In the genomic region with DNA sequence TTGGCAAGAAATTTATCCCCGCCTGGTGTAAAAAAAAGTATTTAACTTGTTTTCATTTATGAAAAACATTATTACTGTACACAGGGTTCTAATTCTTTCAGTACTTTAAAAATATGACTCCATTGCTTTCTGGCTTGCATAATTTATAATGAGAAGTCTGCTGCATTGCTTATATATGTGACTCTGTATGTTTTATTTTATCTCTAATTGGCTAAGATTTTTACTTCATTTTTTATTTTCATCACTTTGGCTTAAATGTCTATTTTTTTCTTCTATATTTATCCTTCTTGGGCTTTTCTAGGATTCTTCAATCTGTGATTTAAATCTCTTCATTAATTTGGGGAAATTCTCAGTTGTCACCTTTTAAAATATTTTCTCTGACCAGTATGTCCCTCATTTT, we compare ENCODE assay signal across 2 cellular contexts.
TF ChIP-seq lines count a peak whose summit lies in the region.

No MANE protein-coding gene starts in this region.

TF ChIP-seq in HCT116, 20 proteins besides CTCF, POLR2A, EP300 and RAD21 (continued from another document):
- no peak for TF ChIP-seq ELF1 (IDR thresholded peaks at IDR 0.05; ENCODE audit: borderline replicate concordance, low read depth)
- TF ChIP-seq, protein P1, sequence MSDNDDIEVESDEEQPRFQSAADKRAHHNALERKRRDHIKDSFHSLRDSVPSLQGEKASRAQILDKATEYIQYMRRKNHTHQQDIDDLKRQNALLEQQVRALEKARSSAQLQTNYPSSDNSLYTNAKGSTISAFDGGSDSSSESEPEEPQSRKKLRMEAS (IDR thresholded peaks at IDR 0.05), result no peak
TF ChIP-seq in HCT116: peak in this region for 1.

TF ChIP-seq in K562, 482 proteins besides CTCF, POLR2A, EP300 and RAD21 (continued from another document and continues in another):
- TF ChIP-seq, protein P2, sequence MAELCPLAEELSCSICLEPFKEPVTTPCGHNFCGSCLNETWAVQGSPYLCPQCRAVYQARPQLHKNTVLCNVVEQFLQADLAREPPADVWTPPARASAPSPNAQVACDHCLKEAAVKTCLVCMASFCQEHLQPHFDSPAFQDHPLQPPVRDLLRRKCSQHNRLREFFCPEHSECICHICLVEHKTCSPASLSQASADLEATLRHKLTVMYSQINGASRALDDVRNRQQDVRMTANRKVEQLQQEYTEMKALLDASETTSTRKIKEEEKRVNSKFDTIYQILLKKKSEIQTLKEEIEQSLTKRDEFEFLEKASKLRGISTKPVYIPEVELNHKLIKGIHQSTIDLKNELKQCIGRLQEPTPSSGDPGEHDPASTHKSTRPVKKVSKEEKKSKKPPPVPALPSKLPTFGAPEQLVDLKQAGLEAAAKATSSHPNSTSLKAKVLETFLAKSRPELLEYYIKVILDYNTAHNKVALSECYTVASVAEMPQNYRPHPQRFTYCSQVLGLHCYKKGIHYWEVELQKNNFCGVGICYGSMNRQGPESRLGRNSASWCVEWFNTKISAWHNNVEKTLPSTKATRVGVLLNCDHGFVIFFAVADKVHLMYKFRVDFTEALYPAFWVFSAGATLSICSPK (IDR thresholded peaks at IDR 0.05; ENCODE audit: borderline replicate concordance), result no peak
- TF ChIP-seq CC2D1A (IDR thresholded peaks at IDR 0.05) (no peak), SIN3B (IDR thresholded peaks at IDR 0.05; ENCODE audit: low read depth) (no peak), NR2C1 (IDR thresholded peaks at IDR 0.05) (no peak), NR2C1 (tag; IDR thresholded peaks at IDR 0.05) (no peak), MEF2A (IDR thresholded peaks at IDR 0.05; ENCODE audit: control insufficient read depth, low read depth, low read length) (no peak), TAF7 (tag; IDR thresholded peaks at IDR 0.05) (no peak), YBX1 (IDR thresholded peaks at IDR 0.05) (no peak), SMARCA5 (IDR thresholded peaks at IDR 0.05) (0 out of 2 replicates have a peak, but pooled peaks have one; percentile 51), RB1 (IDR thresholded peaks at IDR 0.05; ENCODE audit: low read depth) (no peak), ZNF57 (CRISPR knock-in tag; IDR thresholded peaks at IDR 0.05) (no peak), ZNF197 (CRISPR knock-in tag; IDR thresholded peaks at IDR 0.05; ENCODE audit: low read depth) (no peak), NR3C1 (CRISPR knock-in tag; IDR thresholded peaks at IDR 0.05) (no peak), PRMT5 (CRISPR knock-in tag; IDR thresholded peaks at IDR 0.05) (no peak), TRIM24 (IDR thresholded peaks at IDR 0.05) (peak; percentile 74 to 91), FOXM1 (IDR thresholded peaks at IDR 0.05; ENCODE audit: low read depth) (0 out of 2 replicates have a peak, but pooled peaks have one; percentile 15), FOXM1 (CRISPR knock-in tag; IDR thresholded peaks at IDR 0.05; ENCODE audit: low read depth) (no peak), CBX5 (IDR thresholded peaks at IDR 0.05; ENCODE audit: borderline replicate concordance, low read depth) (peak; percentile 84; the same call in 1 of the 2 replicates), ZNF134 (CRISPR knock-in tag; conservative IDR thresholded peaks at IDR 0.05) (no peak), HDAC1 (IDR thresholded peaks at IDR 0.05) (0 out of 4 replicates have a peak, but pooled peaks of 1 of the 2 experiments have one; percentile 70), ZNF274 (IDR thresholded peaks at IDR 0.05; ENCODE audit: borderline replicate concordance, low read depth, low read length) (no peak), TRIM28 (IDR thresholded peaks at IDR 0.05) (peak; percentile 98), EP400 (IDR thresholded peaks at IDR 0.05) (peak; percentile 31; the same call in 1 of the 2 replicates), SNIP1 (IDR thresholded peaks at IDR 0.05; ENCODE audit: low read depth) (no peak), ARNT (IDR thresholded peaks at IDR 0.05) (peak in 1 of 2 experiments; percentile 51; a peak in 1 of 4 replicates), BACH1 (tag; IDR thresholded peaks at IDR 0.05) (no peak)
- TF ChIP-seq, protein P3, sequence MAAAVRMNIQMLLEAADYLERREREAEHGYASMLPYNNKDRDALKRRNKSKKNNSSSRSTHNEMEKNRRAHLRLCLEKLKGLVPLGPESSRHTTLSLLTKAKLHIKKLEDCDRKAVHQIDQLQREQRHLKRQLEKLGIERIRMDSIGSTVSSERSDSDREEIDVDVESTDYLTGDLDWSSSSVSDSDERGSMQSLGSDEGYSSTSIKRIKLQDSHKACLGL (CRISPR knock-in tag; IDR thresholded peaks at IDR 0.05; ENCODE audit: borderline replicate concordance, poor library complexity, severe bottlenecking), result no peak
- TF ChIP-seq, protein P4, sequence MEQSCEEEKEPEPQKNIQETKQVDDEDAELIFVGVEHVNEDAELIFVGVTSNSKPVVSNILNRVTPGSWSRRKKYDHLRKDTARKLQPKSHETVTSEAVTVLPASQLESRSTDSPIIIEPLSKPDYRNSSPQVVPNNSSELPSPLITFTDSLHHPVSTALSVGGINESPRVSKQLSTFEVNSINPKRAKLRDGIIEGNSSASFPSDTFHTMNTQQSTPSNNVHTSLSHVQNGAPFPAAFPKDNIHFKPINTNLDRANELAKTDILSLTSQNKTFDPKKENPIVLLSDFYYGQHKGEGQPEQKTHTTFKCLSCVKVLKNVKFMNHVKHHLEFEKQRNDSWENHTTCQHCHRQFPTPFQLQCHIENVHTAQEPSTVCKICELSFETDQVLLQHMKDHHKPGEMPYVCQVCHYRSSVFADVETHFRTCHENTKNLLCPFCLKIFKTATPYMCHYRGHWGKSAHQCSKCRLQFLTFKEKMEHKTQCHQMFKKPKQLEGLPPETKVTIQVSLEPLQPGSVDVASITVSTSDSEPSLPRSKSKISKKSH (CRISPR knock-in tag; IDR thresholded peaks at IDR 0.05), result peak; percentile 79
- TF ChIP-seq, protein P5, sequence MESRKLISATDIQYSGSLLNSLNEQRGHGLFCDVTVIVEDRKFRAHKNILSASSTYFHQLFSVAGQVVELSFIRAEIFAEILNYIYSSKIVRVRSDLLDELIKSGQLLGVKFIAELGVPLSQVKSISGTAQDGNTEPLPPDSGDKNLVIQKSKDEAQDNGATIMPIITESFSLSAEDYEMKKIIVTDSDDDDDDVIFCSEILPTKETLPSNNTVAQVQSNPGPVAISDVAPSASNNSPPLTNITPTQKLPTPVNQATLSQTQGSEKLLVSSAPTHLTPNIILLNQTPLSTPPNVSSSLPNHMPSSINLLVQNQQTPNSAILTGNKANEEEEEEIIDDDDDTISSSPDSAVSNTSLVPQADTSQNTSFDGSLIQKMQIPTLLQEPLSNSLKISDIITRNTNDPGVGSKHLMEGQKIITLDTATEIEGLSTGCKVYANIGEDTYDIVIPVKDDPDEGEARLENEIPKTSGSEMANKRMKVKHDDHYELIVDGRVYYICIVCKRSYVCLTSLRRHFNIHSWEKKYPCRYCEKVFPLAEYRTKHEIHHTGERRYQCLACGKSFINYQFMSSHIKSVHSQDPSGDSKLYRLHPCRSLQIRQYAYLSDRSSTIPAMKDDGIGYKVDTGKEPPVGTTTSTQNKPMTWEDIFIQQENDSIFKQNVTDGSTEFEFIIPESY (CRISPR knock-in tag; IDR thresholded peaks at IDR 0.05), result no peak
- TF ChIP-seq, protein P6, sequence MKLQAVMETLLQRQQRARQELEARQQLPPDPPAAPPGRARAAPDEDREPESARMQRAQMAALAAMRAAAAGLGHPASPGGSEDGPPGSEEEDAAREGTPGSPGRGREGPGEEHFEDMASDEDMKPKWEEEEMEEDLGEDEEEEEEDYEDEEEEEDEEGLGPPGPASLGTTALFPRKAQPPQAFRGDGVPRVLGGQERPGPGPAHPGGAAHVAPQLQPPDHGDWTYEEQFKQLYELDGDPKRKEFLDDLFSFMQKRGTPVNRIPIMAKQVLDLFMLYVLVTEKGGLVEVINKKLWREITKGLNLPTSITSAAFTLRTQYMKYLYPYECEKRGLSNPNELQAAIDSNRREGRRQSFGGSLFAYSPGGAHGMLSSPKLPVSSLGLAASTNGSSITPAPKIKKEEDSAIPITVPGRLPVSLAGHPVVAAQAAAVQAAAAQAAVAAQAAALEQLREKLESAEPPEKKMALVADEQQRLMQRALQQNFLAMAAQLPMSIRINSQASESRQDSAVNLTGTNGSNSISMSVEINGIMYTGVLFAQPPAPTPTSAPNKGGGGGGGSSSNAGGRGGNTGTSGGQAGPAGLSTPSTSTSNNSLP (IDR thresholded peaks at IDR 0.05; ENCODE audit: borderline replicate concordance, low read depth, low read length), result peak; percentile 39; the same call in 1 of the 2 replicates
- TF ChIP-seq, protein P7, sequence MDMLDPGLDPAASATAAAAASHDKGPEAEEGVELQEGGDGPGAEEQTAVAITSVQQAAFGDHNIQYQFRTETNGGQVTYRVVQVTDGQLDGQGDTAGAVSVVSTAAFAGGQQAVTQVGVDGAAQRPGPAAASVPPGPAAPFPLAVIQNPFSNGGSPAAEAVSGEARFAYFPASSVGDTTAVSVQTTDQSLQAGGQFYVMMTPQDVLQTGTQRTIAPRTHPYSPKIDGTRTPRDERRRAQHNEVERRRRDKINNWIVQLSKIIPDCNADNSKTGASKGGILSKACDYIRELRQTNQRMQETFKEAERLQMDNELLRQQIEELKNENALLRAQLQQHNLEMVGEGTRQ (CRISPR knock-in tag; IDR thresholded peaks at IDR 0.05), result no peak
- TF ChIP-seq, protein P8, sequence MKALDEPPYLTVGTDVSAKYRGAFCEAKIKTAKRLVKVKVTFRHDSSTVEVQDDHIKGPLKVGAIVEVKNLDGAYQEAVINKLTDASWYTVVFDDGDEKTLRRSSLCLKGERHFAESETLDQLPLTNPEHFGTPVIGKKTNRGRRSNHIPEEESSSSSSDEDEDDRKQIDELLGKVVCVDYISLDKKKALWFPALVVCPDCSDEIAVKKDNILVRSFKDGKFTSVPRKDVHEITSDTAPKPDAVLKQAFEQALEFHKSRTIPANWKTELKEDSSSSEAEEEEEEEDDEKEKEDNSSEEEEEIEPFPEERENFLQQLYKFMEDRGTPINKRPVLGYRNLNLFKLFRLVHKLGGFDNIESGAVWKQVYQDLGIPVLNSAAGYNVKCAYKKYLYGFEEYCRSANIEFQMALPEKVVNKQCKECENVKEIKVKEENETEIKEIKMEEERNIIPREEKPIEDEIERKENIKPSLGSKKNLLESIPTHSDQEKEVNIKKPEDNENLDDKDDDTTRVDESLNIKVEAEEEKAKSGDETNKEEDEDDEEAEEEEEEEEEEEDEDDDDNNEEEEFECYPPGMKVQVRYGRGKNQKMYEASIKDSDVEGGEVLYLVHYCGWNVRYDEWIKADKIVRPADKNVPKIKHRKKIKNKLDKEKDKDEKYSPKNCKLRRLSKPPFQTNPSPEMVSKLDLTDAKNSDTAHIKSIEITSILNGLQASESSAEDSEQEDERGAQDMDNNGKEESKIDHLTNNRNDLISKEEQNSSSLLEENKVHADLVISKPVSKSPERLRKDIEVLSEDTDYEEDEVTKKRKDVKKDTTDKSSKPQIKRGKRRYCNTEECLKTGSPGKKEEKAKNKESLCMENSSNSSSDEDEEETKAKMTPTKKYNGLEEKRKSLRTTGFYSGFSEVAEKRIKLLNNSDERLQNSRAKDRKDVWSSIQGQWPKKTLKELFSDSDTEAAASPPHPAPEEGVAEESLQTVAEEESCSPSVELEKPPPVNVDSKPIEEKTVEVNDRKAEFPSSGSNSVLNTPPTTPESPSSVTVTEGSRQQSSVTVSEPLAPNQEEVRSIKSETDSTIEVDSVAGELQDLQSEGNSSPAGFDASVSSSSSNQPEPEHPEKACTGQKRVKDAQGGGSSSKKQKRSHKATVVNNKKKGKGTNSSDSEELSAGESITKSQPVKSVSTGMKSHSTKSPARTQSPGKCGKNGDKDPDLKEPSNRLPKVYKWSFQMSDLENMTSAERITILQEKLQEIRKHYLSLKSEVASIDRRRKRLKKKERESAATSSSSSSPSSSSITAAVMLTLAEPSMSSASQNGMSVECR (CRISPR knock-in tag; IDR thresholded peaks at IDR 0.05), result no peak
- TF ChIP-seq, protein P9, sequence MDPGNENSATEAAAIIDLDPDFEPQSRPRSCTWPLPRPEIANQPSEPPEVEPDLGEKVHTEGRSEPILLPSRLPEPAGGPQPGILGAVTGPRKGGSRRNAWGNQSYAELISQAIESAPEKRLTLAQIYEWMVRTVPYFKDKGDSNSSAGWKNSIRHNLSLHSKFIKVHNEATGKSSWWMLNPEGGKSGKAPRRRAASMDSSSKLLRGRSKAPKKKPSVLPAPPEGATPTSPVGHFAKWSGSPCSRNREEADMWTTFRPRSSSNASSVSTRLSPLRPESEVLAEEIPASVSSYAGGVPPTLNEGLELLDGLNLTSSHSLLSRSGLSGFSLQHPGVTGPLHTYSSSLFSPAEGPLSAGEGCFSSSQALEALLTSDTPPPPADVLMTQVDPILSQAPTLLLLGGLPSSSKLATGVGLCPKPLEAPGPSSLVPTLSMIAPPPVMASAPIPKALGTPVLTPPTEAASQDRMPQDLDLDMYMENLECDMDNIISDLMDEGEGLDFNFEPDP (CRISPR knock-in tag; IDR thresholded peaks at IDR 0.05), result no peak
- TF ChIP-seq, protein P10, sequence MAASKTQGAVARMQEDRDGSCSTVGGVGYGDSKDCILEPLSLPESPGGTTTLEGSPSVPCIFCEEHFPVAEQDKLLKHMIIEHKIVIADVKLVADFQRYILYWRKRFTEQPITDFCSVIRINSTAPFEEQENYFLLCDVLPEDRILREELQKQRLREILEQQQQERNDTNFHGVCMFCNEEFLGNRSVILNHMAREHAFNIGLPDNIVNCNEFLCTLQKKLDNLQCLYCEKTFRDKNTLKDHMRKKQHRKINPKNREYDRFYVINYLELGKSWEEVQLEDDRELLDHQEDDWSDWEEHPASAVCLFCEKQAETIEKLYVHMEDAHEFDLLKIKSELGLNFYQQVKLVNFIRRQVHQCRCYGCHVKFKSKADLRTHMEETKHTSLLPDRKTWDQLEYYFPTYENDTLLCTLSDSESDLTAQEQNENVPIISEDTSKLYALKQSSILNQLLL (CRISPR knock-in tag; IDR thresholded peaks at IDR 0.05; ENCODE audit: borderline replicate concordance), result no peak
- TF ChIP-seq, protein P11, sequence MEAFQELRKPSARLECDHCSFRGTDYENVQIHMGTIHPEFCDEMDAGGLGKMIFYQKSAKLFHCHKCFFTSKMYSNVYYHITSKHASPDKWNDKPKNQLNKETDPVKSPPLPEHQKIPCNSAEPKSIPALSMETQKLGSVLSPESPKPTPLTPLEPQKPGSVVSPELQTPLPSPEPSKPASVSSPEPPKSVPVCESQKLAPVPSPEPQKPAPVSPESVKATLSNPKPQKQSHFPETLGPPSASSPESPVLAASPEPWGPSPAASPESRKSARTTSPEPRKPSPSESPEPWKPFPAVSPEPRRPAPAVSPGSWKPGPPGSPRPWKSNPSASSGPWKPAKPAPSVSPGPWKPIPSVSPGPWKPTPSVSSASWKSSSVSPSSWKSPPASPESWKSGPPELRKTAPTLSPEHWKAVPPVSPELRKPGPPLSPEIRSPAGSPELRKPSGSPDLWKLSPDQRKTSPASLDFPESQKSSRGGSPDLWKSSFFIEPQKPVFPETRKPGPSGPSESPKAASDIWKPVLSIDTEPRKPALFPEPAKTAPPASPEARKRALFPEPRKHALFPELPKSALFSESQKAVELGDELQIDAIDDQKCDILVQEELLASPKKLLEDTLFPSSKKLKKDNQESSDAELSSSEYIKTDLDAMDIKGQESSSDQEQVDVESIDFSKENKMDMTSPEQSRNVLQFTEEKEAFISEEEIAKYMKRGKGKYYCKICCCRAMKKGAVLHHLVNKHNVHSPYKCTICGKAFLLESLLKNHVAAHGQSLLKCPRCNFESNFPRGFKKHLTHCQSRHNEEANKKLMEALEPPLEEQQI (IDR thresholded peaks at IDR 0.05), result peak; percentile 80
- TF ChIP-seq, protein P12, sequence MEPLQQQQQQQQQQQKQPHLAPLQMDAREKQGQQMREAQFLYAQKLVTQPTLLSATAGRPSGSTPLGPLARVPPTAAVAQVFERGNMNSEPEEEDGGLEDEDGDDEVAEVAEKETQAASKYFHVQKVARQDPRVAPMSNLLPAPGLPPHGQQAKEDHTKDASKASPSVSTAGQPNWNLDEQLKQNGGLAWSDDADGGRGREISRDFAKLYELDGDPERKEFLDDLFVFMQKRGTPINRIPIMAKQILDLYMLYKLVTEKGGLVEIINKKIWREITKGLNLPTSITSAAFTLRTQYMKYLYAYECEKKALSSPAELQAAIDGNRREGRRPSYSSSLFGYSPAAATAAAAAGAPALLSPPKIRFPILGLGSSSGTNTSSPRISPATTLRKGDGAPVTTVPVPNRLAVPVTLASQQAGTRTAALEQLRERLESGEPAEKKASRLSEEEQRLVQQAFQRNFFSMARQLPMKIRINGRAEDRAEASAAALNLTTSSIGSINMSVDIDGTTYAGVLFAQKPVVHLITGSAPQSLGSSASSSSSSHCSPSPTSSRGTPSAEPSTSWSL (CRISPR knock-in tag; IDR thresholded peaks at IDR 0.05; ENCODE audit: borderline replicate concordance), result no peak
